In the genomic region with DNA sequence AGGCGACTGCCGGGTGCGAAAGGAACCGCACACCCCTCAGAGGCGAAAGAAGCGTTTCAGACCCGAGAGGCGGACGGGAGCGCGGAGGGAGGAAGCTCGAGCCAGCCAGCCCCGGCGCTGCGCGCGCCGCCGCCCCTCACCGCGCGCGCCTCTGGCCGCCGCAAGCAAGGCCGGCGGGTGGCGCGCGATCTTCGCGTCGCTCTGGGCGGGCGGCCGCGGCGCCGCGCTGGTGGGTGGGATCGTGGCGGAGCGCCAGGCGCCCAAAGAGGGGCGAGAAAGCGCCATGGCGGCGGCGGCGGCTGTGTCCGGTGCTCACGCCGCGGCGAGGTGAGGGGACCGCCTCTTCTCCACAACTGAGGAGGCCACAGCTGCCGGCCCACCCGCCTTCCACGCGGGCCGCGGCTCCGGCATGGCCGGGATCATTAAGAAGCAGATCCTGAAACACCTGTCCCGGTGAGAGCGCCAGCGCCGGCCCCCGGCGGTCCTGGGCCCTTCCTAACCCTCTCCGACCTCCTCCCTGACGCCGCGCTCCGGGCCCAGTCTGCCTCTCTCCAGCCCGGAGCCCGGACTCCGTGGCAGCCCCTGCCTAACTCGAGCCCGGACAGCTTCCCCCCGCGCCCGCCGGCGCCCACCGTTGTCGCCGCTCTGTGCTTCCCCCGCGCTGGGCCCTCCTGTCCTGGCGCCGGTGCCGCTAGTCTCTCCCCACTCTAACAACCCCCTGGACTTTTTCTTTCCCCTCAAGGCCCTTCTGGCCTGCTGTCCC, we compare ENCODE assay signal across 8 cellular contexts. TPM values are rescaled to one million over a fixed set of nuclear protein-coding genes. Genes with fewer than 3 reads are reported as not detected.
A peak's percentile ranks its signal among the peaks of the same experiment; 100 is the strongest.
DNase-seq lines count a peak whose midpoint lies in the region; ATAC-seq and TF ChIP-seq lines count a peak whose summit lies in the region.

A gene with protein sequence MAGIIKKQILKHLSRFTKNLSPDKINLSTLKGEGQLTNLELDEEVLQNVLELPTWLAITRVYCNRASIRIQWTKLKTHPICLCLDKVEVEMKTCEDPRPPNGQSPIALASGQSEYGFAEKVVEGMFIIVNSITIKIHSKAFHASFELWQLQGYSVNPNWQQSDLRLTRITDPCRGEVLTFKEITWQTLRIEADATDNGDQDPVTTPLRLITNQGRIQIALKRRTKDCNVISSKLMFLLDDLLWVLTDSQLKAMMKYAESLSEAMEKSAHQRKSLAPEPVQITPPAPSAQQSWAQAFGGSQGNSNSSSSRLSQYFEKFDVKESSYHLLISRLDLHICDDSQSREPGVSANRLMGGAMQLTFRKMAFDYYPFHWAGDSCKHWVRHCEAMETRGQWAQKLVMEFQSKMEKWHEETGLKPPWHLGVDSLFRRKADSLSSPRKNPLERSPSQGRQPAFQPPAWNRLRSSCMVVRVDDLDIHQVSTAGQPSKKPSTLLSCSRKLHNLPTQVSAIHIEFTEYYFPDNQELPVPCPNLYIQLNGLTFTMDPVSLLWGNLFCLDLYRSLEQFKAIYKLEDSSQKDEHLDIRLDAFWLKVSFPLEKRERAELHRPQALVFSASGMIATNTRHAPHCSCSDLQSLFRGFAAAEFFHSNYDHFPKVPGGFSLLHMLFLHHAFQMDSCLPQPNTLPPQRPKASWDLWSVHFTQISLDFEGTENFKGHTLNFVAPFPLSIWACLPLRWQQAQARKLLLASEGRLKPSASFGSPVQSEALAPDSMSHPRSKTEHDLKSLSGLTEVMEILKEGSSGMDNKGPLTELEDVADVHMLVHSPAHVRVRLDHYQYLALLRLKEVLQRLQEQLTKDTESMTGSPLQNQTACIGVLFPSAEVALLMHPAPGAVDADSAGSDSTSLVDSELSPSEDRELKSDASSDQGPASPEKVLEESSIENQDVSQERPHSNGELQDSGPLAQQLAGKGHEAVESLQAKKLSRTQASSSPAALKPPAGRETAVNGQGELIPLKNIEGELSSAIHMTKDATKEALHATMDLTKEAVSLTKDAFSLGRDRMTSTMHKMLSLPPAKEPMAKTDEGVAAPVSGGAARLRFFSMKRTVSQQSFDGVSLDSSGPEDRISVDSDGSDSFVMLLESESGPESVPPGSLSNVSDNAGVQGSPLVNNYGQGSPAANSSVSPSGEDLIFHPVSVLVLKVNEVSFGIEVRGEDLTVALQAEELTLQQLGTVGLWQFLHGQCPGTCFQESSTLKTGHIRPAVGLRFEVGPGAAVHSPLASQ (N-terminal part only) (plus strand): TSS at position 242 of the 763 bp plus-strand sequence. CDS start 168 bp downstream, at position 410.

- peaks cover 30 to 35% of the 10 kb centered on the region in 2 donors for H3K4me1 Mint-ChIP-seq in natural killer cell

- H3K56ac ChIP-seq in IMR-90 (ENCODE audit: extremely low read depth, insufficient read depth, low read length), result peak within 1 kb of the TSS; percentile 16; the same call in 1 of the 2 replicates

- H3K9me1 ChIP-seq in IMR-90 (ENCODE audit: insufficient read depth, low read length), result peaks cover 6% of the 10 kb centered on the region; the same call in 1 of the 2 replicates

- peak within 1 kb of the TSS; percentile 99 for H3K4me2 ChIP-seq in IMR-90 (ENCODE audit: low read depth, low read length)

- in situ Hi-C loops in IMR-90 (cut with MboI; ENCODE audit: low sequenced_read_pairs), result no loop called here

- H2BK15ac ChIP-seq in IMR-90 (ENCODE audit: low read depth, low read length), result no peak within 1 kb of the TSS

- peak within 1 kb of the TSS; percentile 89 to 97 for H3K27ac Mint-ChIP-seq in natural killer cell

- H3K14ac ChIP-seq in IMR-90 (replicated peaks; ENCODE audit: low read depth, low read length), result peak within 1 kb of the TSS; percentile 85

- no peaks in the 10 kb centered on the region for H3K36me3 ChIP-seq in IMR-90 (ENCODE audit: control insufficient read depth, insufficient read depth, low read length)
- H3K36me3 ChIP-seq in Peyer's patch, result no peaks in the 10 kb centered on the region

- no peak within 1 kb of the TSS; the same call in 1 of the 2 replicates for H4K91ac ChIP-seq in IMR-90 (ENCODE audit: insufficient read depth, low read depth, low read length)

- no peak for TF ChIP-seq POLR2A in IMR-90 (IDR thresholded peaks at IDR 0.05; ENCODE audit: low read depth, low read length)
- peak in 1 of 2 donors; percentile 65 for TF ChIP-seq POLR2A in Peyer's patch (IDR thresholded peaks at IDR 0.05)

- H4K20me1 ChIP-seq in IMR-90 (ENCODE audit: insufficient read depth, low read length), result peaks cover 18% of the 10 kb centered on the region; the same call in 1 of the 2 replicates

- intact Hi-C loops in IMR-90 (cut with micrococcal nuclease), result no loop called here
- intact Hi-C loops in natural killer cell (cut with micrococcal nuclease), result loop anchor here (1.0 to 10.0 kb wide), 2 partner anchors 35 to 97 kb away; a partner anchor contains a TSS

- DNase-seq in D341Med (ENCODE audit: low spot score) (peak; percentile 97), IMR-90 (peak; percentile 62), Peyer's patch (peak; percentile 60 to 85 (median 81)), fibroblast of mammary gland (ENCODE audit: low read depth) (peak; percentile 49), natural killer cell (peak; percentile 80)
- peak; percentile 46 to 63 for DNase-seq in activated T-helper 1 cell treated with anti-CD3 and anti-CD28 coated beads, Interleukin-2, amount 50 U/mL, for 16 hours (ENCODE audit: low read depth in 1 of 2, low spot score in 1 of 2)
- DNase-seq in stimulated activated naive CD4-positive, alpha-beta T cell treated with Interleukin-2 at 50 U/mL for 16 hours (lab: John Stamatoyannopoulos, UW), result peak; percentile 75

- no TSS peak for BruUV-seq in IMR-90 (replicated peaks; lab: Mats Ljungman, UMichigan)

- no peaks in the 10 kb centered on the region for H3K27me3 Mint-ChIP-seq in natural killer cell (ENCODE audit: low read depth in 2 of 2)

- H3K18ac ChIP-seq in IMR-90 (ENCODE audit: low read depth, low read length), result peak within 1 kb of the TSS; percentile 54

- no peaks in the 10 kb centered on the region for H3K9me3 Mint-ChIP-seq in natural killer cell

- peak within 1 kb of the TSS; percentile 4 for H3K23ac ChIP-seq in IMR-90 (ENCODE audit: low read depth, low read length)

- H2AK5ac ChIP-seq in IMR-90 (ENCODE audit: low read depth, low read length), result peak within 1 kb of the TSS; percentile 36; the same call in 1 of the 2 replicates

- POLR2A ChIA-PET in IMR-90 (lab: Charles Lee; ENCODE audit: unreplicated experiment), result interaction anchor here (0.6 kb wide), 1 partner anchor 548 kb away, joined by 3 read pairs; no protein-coding TSS in a partner anchor

- H3K79me1 ChIP-seq in IMR-90 (ENCODE audit: low read depth in 1 of 2, low read length in 2 of 2), result peaks cover 3 to 9% of the 10 kb centered on the region in 2 experiments; a peak in 3 of 4 replicates

- no peak for TF ChIP-seq RAD21 in IMR-90 (IDR thresholded peaks at IDR 0.05; ENCODE audit: low read length)

- dilution Hi-C loops in IMR-90 (cut with HindIII; ENCODE audit: low sequenced_read_pairs, unreplicated experiment), result no loop called here

- no peaks in the 10 kb centered on the region for H3K27me3 ChIP-seq in IMR-90 (ENCODE audit: control insufficient read depth, insufficient read depth, low read length)
- H3K27me3 ChIP-seq in Peyer's patch, result no peaks in the 10 kb centered on the region

- TF ChIP-seq CTCF in IMR-90 (conservative IDR thresholded peaks at IDR 0.05; ENCODE audit: low read depth, low read length) (peak; percentile 18; the same call in 1 of the 2 replicates), Peyer's patch (IDR thresholded peaks at IDR 0.05) (peak in 2 of 6 experiments; percentile 19 to 50), fibroblast of mammary gland (conservative IDR thresholded peaks at IDR 0.05; ENCODE audit: control insufficient read depth, insufficient read depth, low read depth, low read length) (no peak), natural killer cell (IDR thresholded peaks at IDR 0.05) (no peak)

- peak within 1 kb of the TSS; percentile 18; the same call in 1 of the 2 replicates for H2BK120ac ChIP-seq in IMR-90 (ENCODE audit: low read depth, low read length)

- peak within 1 kb of the TSS; percentile 60 for H2AK9ac ChIP-seq in IMR-90 (replicated peaks; ENCODE audit: low read depth, low read length, poor library complexity)

- 1% methylated on average over 45 of the region's 93 CpGs; no CpG with 5 or more reads in 1 of the 2 experiments for WGBS in IMR-90 (ENCODE audit: extremely low coverage in 2 of 2, insufficient read length in 1 of 2), 2 experiments

- H4K8ac ChIP-seq in IMR-90 (ENCODE audit: low read depth in 2 of 2, low read length in 2 of 2), result peak within 1 kb of the TSS; percentile 2 to 37; a peak in 2 of 4 replicates

- no peak within 1 kb of the TSS for H2BK5ac ChIP-seq in IMR-90 (ENCODE audit: low read depth, low read length, poor library complexity, severe bottlenecking)

- H4K5ac ChIP-seq in IMR-90 (ENCODE audit: low read depth, low read length), result peak within 1 kb of the TSS; percentile 37; the same call in 1 of the 2 replicates

- H3K36me3 Mint-ChIP-seq in natural killer cell, result no peaks in the 10 kb centered on the region

- H3K9ac ChIP-seq in IMR-90 (ENCODE audit: low read depth, low read length), result peak within 1 kb of the TSS; percentile 72

- ATAC-seq in GM21423 (IDR thresholded peaks at IDR 0.05; ENCODE audit: unreplicated experiment), result peak; percentile 86
- ATAC-seq in IMR-90 (ENCODE audit: low read depth), result peak; percentile 90
- peak; percentile 90 to 96 (median 92) for ATAC-seq in natural killer cell

- H3K4me1 ChIP-seq in IMR-90 (ENCODE audit: control insufficient read depth, insufficient read depth, low read length) (peaks cover 6% of the 10 kb centered on the region; the same call in 1 of the 2 replicates), Peyer's patch (peaks cover 0 to 17% (median 2%) of the 10 kb centered on the region in 4 donors)

- H3K4me3 ChIP-seq in IMR-90 (ENCODE audit: insufficient read depth, low read depth, low read length) (peak within 1 kb of the TSS; percentile 78), Peyer's patch (peak within 1 kb of the TSS; percentile 73 to 98 (median 94)), fibroblast of mammary gland (ENCODE audit: control insufficient read depth, low read depth, low read length) (peak within 1 kb of the TSS; percentile 86)

- peak within 1 kb of the TSS; percentile 55 for H3K4ac ChIP-seq in IMR-90 (ENCODE audit: low read depth, low read length)

- H3K4me3 Mint-ChIP-seq in natural killer cell, result peak within 1 kb of the TSS; percentile 93

- CTCF ChIA-PET in IMR-90 (lab: Yijun Ruan, JAX), result interaction anchor here (0.6 to 1.1 kb wide), 3 partner anchors 310 to 348 kb away, joined by 3 to 7 read pairs (median 3); no protein-coding TSS in a partner anchor

- H3K9me3 ChIP-seq in IMR-90 (ENCODE audit: control insufficient read depth, insufficient read depth, low read length), result no peaks in the 10 kb centered on the region
- H3K9me3 ChIP-seq in Peyer's patch, result no peaks in the 10 kb centered on the region

- H2AFZ ChIP-seq in IMR-90 (replicated peaks; ENCODE audit: low read length, poor library complexity), result peak within 1 kb of the TSS; percentile 94

- no peak within 1 kb of the TSS for H2BK20ac ChIP-seq in IMR-90 (ENCODE audit: low read depth, low read length)

- H3K27ac ChIP-seq in IMR-90 (ENCODE audit: insufficient read depth, low read length), result peak within 1 kb of the TSS; percentile 30
- peak within 1 kb of the TSS; percentile 86 to 91 (median 90) for H3K27ac ChIP-seq in Peyer's patch

RNA-seq across cellular contexts. Expression of the gene that starts here (rescaled TPM):
- total RNA-seq in IMR-90 (2012; rRNA removed), result 4.2 and 4.7 TPM in 2 replicates
- polyA plus RNA-seq in IMR-90 (2012; rRNA removed), result 3.0 and 3.1 TPM in 2 replicates
- polyA plus RNA-seq in IMR-90 (2012; cell fraction: cytosol; rRNA removed), result 1.6 and 1.9 TPM in 2 replicates
- polyA plus RNA-seq in IMR-90 (2012; cell fraction: nucleus; rRNA removed; ENCODE audit: low replicate concordance), result 1.9 and 3.6 TPM in 2 replicates
- 10 to 100 TPM; 10.2 to 13.2 (median 10.9) TPM for total RNA-seq in Peyer's patch
- 10 to 100 TPM; 16.6 to 17.5 (median 17.1) TPM for total RNA-seq in natural killer cell

Comparison
In these comparisons a context has a peak if more than half of its experiments do, and no peak if none do; other contexts are left out.
1. Peak in every context shown above with its lines: DNase-seq, ATAC-seq, H3K4me3 ChIP-seq and H3K27ac ChIP-seq.